Comparison of ENCODE assay signal across 20 cellular contexts in genomic region chr5:180468732-180469585, GRCh38.
"Had no signal": no experiment of that assay in that cellular context is flagged by ENCODE, and none has a peak within 500 bp of the region (broad histone marks: within the 10 kb centered on the region; RNA-seq: fewer than 3 reads in every experiment).

No MANE protein-coding gene starts in this region.

- H3K27ac ChIP-seq: esophagus squamous epithelium, gastroesophageal sphincter, sigmoid colon, transverse colon, uterus, VCaP had no signal

- DNase-seq: activated CD4-positive, alpha-beta T cell treated with anti-CD3 and anti-CD28 coated beads, Interleukin-2, amount 10 ng/mL, durations not matched to agents 24 days and 14 days; activated CD8-positive, alpha-beta T cell treated with anti-CD3 and anti-CD28 coated beads for 36 hours; activated naive CD4-positive, alpha-beta T cell treated with anti-CD3 and anti-CD28 coated beads for 36 hours; activated T-cell treated with anti-CD3 and anti-CD28 coated beads, Interleukin-2, amount 50 U/mL, for 4 hours; esophagus squamous epithelium; left cardiac atrium; nucleus accumbens; sigmoid colon; stimulated activated CD4-positive, alpha-beta T cell treated with anti-CD3 and anti-CD28 coated beads, Interleukin-2, amount 100 ng/mL, for 48 hours; stimulated activated CD8-positive, alpha-beta memory T cell treated with anti-CD3 and anti-CD28 coated beads, Interleukin-4, amount 100 ng/mL, for 48 hours; stimulated activated naive B cell treated with anti-CD40 and anti-IgM and Interleukin-4, amounts not matched to agents 10 μg/mL and 1 μg/mL and 100 μg/mL, for 72 hours; transverse colon; uterus had no signal

- H3K9me3 ChIP-seq: esophagus squamous epithelium, gastroesophageal sphincter, sigmoid colon, transverse colon, uterus had no signal

- H3K36me3 Mint-ChIP-seq: memory B cell; stimulated activated naive B cell treated with anti-CD40 and anti-IgM and Interleukin-4, amounts not matched to agents 10 μg/mL and 1 μg/mL and 100 μg/mL, for 72 hours had no signal

- H3K36me3 ChIP-seq: esophagus squamous epithelium, gastroesophageal sphincter, sigmoid colon, transverse colon, uterus had no signal

- H3K27ac Mint-ChIP-seq: activated CD4-positive, alpha-beta T cell treated with anti-CD3 and anti-CD28 coated beads, Interleukin-2, amount 10 ng/mL, durations not matched to agents 24 days and 14 days; activated CD8-positive, alpha-beta T cell treated with anti-CD3 and anti-CD28 coated beads for 36 hours; activated naive CD4-positive, alpha-beta T cell treated with anti-CD3 and anti-CD28 coated beads for 36 hours; activated T-helper 2 cell treated with anti-CD3 and anti-CD28 coated beads, Interferon-gamma antibody, Interleukin-2, Interleukin-4, amounts not matched to agents 10 μg/mL and 5 μg/mL and 100 μg/mL, durations not matched to agents 14 hours and 24 hours and 36 hours; memory B cell; nephron; stimulated activated naive B cell treated with anti-CD40 and anti-IgM and Interleukin-4, amounts not matched to agents 10 μg/mL and 1 μg/mL and 100 μg/mL, for 72 hours had no signal

- H3K27me3 ChIP-seq: uterus had no signal

- H3K9me3 Mint-ChIP-seq: activated CD4-positive, alpha-beta T cell treated with anti-CD3 and anti-CD28 coated beads, Interleukin-2, amount 10 ng/mL, durations not matched to agents 24 days and 14 days; activated CD8-positive, alpha-beta T cell treated with anti-CD3 and anti-CD28 coated beads for 36 hours; activated naive CD4-positive, alpha-beta T cell treated with anti-CD3 and anti-CD28 coated beads for 36 hours; activated T-cell treated with anti-CD3 and anti-CD28 coated beads, Interleukin-2, amount 50 U/mL, for 4 hours; activated T-helper 2 cell treated with anti-CD3 and anti-CD28 coated beads, Interferon-gamma antibody, Interleukin-2, Interleukin-4, amounts not matched to agents 10 μg/mL and 5 μg/mL and 100 μg/mL, durations not matched to agents 14 hours and 24 hours and 36 hours; memory B cell; nephron had no signal

- H3K4me1 Mint-ChIP-seq: activated CD4-positive, alpha-beta T cell treated with anti-CD3 and anti-CD28 coated beads, Interleukin-2, amount 10 ng/mL, durations not matched to agents 24 days and 14 days; nephron; stimulated activated naive B cell treated with anti-CD40 and anti-IgM and Interleukin-4, amounts not matched to agents 10 μg/mL and 1 μg/mL and 100 μg/mL, for 72 hours had no signal

- H3K4me3 Mint-ChIP-seq: activated CD4-positive, alpha-beta T cell treated with anti-CD3 and anti-CD28 coated beads, Interleukin-2, amount 10 ng/mL, durations not matched to agents 24 days and 14 days; activated CD8-positive, alpha-beta T cell treated with anti-CD3 and anti-CD28 coated beads for 36 hours; activated naive CD4-positive, alpha-beta T cell treated with anti-CD3 and anti-CD28 coated beads for 36 hours; activated T-cell treated with anti-CD3 and anti-CD28 coated beads, Interleukin-2, amount 50 U/mL, for 4 hours; memory B cell; nephron; stimulated activated naive B cell treated with anti-CD40 and anti-IgM and Interleukin-4, amounts not matched to agents 10 μg/mL and 1 μg/mL and 100 μg/mL, for 72 hours had no signal

- H3K4me1 ChIP-seq: gastroesophageal sphincter, sigmoid colon, uterus had no signal

- ATAC-seq: activated CD4-positive, CD25-positive, alpha-beta regulatory T cell treated with anti-CD3 and anti-CD28 coated beads, Interleukin-2, amount 50 U/mL, for 24 hours; activated CD8-positive, alpha-beta T cell treated with anti-CD3 and anti-CD28 coated beads for 36 hours; activated T-cell treated with anti-CD3 and anti-CD28 coated beads, Interleukin-2, amount 50 U/mL, for 4 hours; gastroesophageal sphincter; stimulated activated naive B cell treated with anti-CD40 and anti-IgM and Interleukin-4, amounts not matched to agents 10 μg/mL and 1 μg/mL and 100 μg/mL, for 72 hours had no signal

- H3K4me3 ChIP-seq: esophagus squamous epithelium, gastroesophageal sphincter, sigmoid colon, smooth muscle cell, transverse colon, uterus had no signal
